ENCODE assay signal across 21 cellular contexts in the genomic region with DNA sequence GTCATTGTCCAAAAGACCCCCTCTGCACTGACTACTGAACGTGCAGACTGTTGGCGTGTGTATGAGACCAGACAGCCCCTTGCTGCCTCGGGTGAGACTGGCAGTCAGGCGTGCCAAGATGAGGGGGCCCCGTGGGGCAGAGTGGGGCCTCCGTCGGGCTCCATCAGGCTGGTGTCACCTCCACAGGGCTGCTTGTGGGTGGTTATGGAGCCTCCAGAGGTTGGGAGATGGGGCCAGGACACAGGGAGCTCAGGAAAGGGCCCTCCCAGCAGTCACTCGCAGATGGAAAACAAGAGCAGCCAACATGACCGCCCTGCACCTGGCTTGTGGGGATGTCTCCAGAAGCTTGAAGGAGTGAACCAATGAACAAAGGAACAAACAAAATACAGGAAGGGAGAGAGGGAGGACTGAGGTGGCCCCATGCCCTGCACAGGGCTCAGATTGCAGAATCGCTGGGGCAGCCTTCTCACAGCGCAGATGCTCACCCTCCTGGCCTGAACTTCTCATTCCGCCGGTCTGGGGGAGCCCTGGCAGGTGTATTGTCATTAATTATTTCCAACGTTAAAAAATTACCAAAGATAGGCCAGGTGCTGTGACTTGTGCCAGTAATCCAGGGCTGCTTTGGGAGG. TPM values are rescaled to one million over a fixed set of nuclear protein-coding genes. Genes with fewer than 3 reads are reported as not detected.
"Had no signal": no experiment of that assay in that cellular context is flagged by ENCODE, and none has a peak within 500 bp of the region (broad histone marks: within the 10 kb centered on the region; RNA-seq: fewer than 3 reads in every experiment).

No MANE protein-coding gene starts in this region.

- H3K27me3 Mint-ChIP-seq: activated CD4-positive, alpha-beta memory T cell treated with anti-CD3 and anti-CD28 coated beads for 36 hours had no signal

- H3K4me3 ChIP-seq: left ventricle myocardium inferior, neural progenitor cell, transverse colon had no signal

- H3K4me3 Mint-ChIP-seq: activated CD4-positive, alpha-beta memory T cell treated with anti-CD3 and anti-CD28 coated beads for 36 hours; activated naive CD8-positive, alpha-beta T cell treated with anti-CD3 and anti-CD28 coated beads, Interleukin-2, amount 10 ng/mL, durations not matched to agents 7 days and 5 days; activated T-cell treated with anti-CD3 and anti-CD28 coated beads, Interleukin-2, amount 50 U/mL, for 72 hours; neural progenitor cell had no signal

- H3K27ac Mint-ChIP-seq: neural progenitor cell had no signal

- H3K27me3 ChIP-seq: brain microvascular endothelial cell, foreskin keratinocyte, transverse colon had no signal

- H3K4me1 ChIP-seq: neural progenitor cell had no signal

- DNase-seq: activated CD4-positive, alpha-beta memory T cell treated with anti-CD3 and anti-CD28 coated beads for 36 hours; activated CD4-positive, alpha-beta T cell treated with anti-CD3 and anti-CD28 coated beads for 1 hour; activated gamma-delta T cell treated with Interleukin-2 at 50 U/mL for 16 hours; activated naive CD8-positive, alpha-beta T cell treated with anti-CD3 and anti-CD28 coated beads, Interleukin-2, amount 10 ng/mL, durations not matched to agents 7 days and 5 days; activated T-cell treated with anti-CD3 and anti-CD28 coated beads, Interleukin-2, amount 50 U/mL, for 72 hours; brain microvascular endothelial cell; cerebellar nuclear complex; effector memory CD4-positive, alpha-beta T cell; foreskin keratinocyte; glutamatergic neuron; hypothalamus; left ventricle myocardium inferior; mesenchymal stem cell; SK-N-SH; stimulated activated CD4-positive, alpha-beta T cell treated with anti-CD3 and anti-CD28 coated beads, Interleukin-15, amount 100 ng/mL, for 24 hours; stimulated activated CD4-positive, alpha-beta T cell treated with anti-CD3 and anti-CD28 coated beads, Interleukin-4, amount 100 ng/mL, for 24 hours; stimulated activated CD8-positive, alpha-beta memory T cell treated with anti-CD3 and anti-CD28 coated beads, Interleukin-4, amount 100 ng/mL, for 48 hours; stimulated activated naive CD4-positive, alpha-beta T cell treated with Interleukin-2 at 50 U/mL for 16 hours; T-helper 1 cell; transverse colon had no signal

- H3K36me3 ChIP-seq: brain microvascular endothelial cell, left ventricle myocardium inferior, neural progenitor cell, transverse colon had no signal

- ATAC-seq: activated T-cell treated with anti-CD3 and anti-CD28 coated beads, Interleukin-2, amount 50 U/mL, for 72 hours; foreskin keratinocyte had no signal

- H3K9me3 ChIP-seq: transverse colon had no signal

- H3K27ac ChIP-seq: brain microvascular endothelial cell, left ventricle myocardium inferior, neural progenitor cell, transverse colon had no signal

RNA-seq across cellular contexts. Expression of gene PHLDA2, which starts 5.5 kb away (rescaled TPM):
- total RNA-seq: left ventricle myocardium inferior had no signal
